Comparison of ENCODE assay signal across 29 cellular contexts in the genomic region with DNA sequence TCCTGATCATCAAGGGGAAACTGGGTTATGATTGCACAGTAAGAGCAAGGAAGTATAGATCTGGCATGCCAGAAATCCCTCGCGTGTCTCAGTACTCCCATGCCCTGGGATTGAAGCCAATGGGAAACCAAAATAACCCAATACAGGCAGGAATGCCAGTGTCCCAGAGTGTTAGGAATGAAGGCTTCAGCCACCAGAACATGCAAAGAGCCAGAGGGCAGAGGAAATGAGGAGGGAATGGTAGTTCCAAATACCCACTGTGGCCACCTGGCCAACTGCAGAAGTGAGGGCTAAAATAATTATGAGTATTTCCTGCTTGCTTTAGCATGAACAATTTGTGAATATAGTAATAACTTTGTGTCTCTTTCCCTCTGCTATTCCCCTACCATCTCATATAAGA. TPM values are rescaled to one million over a fixed set of nuclear protein-coding genes. Genes with fewer than 3 reads are reported as not detected.
"Had no signal": no experiment of that assay in that cellular context is flagged by ENCODE, and none has a peak within 500 bp of the region (broad histone marks: within the 10 kb centered on the region; RNA-seq: fewer than 3 reads in every experiment).

No MANE protein-coding gene starts in this region.

- H3K27me3 ChIP-seq: stomach, suprapubic skin, testis, thyroid gland, tibial artery, tibial nerve, transverse colon, upper lobe of left lung, upper lobe of right lung, uterus, vagina had no signal

- H3K27ac ChIP-seq: stomach, suprapubic skin, testis, thoracic aorta, thyroid gland, tibial artery, tibial nerve, transverse colon, upper lobe of left lung, upper lobe of right lung, uterus, vagina had no signal

- H3K4me1 ChIP-seq: stomach, suprapubic skin, testis, thyroid gland, tibial artery, tibial nerve, transverse colon, upper lobe of left lung, upper lobe of right lung, uterus, vagina had no signal

- H3K36me3 ChIP-seq: stomach, suprapubic skin, thoracic aorta, thyroid gland, tibial artery, tibial nerve, transverse colon, upper lobe of left lung, upper lobe of right lung, uterus, vagina had no signal

- ATAC-seq: stimulated activated effector memory CD8-positive, alpha-beta T cell treated with anti-CD3 and anti-CD28 coated beads, Interleukin-12 subunit alpha, Interleukin-12 subunit beta, amount 100 ng/mL, for 72 hours; stimulated activated memory B cell treated with anti-CD40 and anti-IgM and Interleukin-4, amounts not matched to agents 10 μg/mL and 1 μg/mL and 100 μg/mL, for 72 hours; stimulated activated naive B cell treated with anti-CD40 and anti-IgM and Interleukin-4, amounts not matched to agents 10 μg/mL and 1 μg/mL and 100 μg/mL, for 72 hours; stimulated activated naive CD8-positive, alpha-beta T cell treated with anti-CD3 and anti-CD28 coated beads, Interleukin-15, amount 100 ng/mL, for 72 hours; stimulated activated naive CD8-positive, alpha-beta T cell treated with anti-CD3 and anti-CD28 coated beads, Interleukin-15, Interleukin-2, amounts not matched to agents 100 U/mL and 50 U/mL, for 24 hours; upper lobe of right lung had no signal

- H3K4me3 ChIP-seq: stomach, suprapubic skin, testis, thoracic aorta, thyroid gland, tibial artery, tibial nerve, transverse colon, upper lobe of left lung, upper lobe of right lung, uterus, vagina had no signal

- H3K9me3 ChIP-seq: suprapubic skin, testis, thoracic aorta, thyroid gland, transverse colon, upper lobe of right lung, uterus, vagina had no signal

- DNase-seq: stimulated activated CD4-positive, alpha-beta T cell treated with anti-CD3 and anti-CD28 coated beads, Interleukin-2, amount 100 ng/mL, for 48 hours; stimulated activated CD4-positive, alpha-beta T cell treated with anti-CD3 and anti-CD28 coated beads, Interleukin-4, amount 100 ng/mL, for 1 hour; stimulated activated CD4-positive, alpha-beta T cell treated with anti-CD3 and anti-CD28 coated beads, Interleukin-4, amount 100 ng/mL, for 24 hours; stimulated activated CD4-positive, alpha-beta T cell treated with anti-CD3 and anti-CD28 coated beads, Interleukin-4, amount 100 ng/mL, for 4 hours; stimulated activated CD8-positive, alpha-beta memory T cell treated with anti-CD3 and anti-CD28 coated beads, Interleukin-4, amount 100 ng/mL, for 48 hours; stimulated activated naive B cell treated with anti-CD40 and anti-IgM and Interleukin-4, amounts not matched to agents 10 μg/mL and 1 μg/mL and 100 μg/mL, for 72 hours; stimulated activated naive CD4-positive, alpha-beta T cell; stimulated activated naive CD4-positive, alpha-beta T cell treated with Interleukin-2 at 50 U/mL for 16 hours; stimulated activated naive CD8-positive, alpha-beta T cell treated with anti-CD3 and anti-CD28 coated beads, Interleukin-15, amount 100 ng/mL, for 72 hours; stimulated activated naive CD8-positive, alpha-beta T cell treated with anti-CD3 and anti-CD28 coated beads, Interleukin-15, Interleukin-2, amounts not matched to agents 100 U/mL and 50 U/mL, for 24 hours; stomach; testis; thyroid gland; tibial artery; transverse colon; trophoblast cell; upper lobe of left lung; upper lobe of right lung; uterus had no signal

RNA-seq across cellular contexts. Expression of gene MTNR1A, which starts 12.2 kb away (rescaled TPM):
- total RNA-seq: subcutaneous adipose tissue, suprapubic skin, thoracic aorta, thyroid gland, tibial nerve, upper lobe of left lung, upper lobe of right lung, ureter, vagina had no signal
- polyA plus RNA-seq: stomach, thymus, urinary bladder had no signal
